In genomic region chr7:46257766-46258448, GRCh38 we compare ENCODE assay signal across 11 cellular contexts.
DNase-seq lines count a peak whose midpoint lies in the region; ATAC-seq, FAIRE-seq and TF ChIP-seq lines count a peak whose summit lies in the region.
"Had no signal": no experiment of that assay in that cellular context is flagged by ENCODE, and none has a peak within 500 bp of the region (broad histone marks: within the 10 kb centered on the region; RNA-seq: fewer than 3 reads in every experiment).

No MANE protein-coding gene starts in this region.

- no peak for FAIRE-seq in bronchial epithelial cell (lab: Jason Lieb, UNC)

- no peak overlapping the region for H3K4me3 ChIP-seq in bronchial epithelial cell (ENCODE audit: low read depth, low read length)
- H3K4me3 ChIP-seq in effector memory CD4-positive, alpha-beta T cell (ENCODE audit: insufficient read depth, low read depth, low read length, poor library complexity, severe bottlenecking) = no peak overlapping the region
- H3K4me3 ChIP-seq: lung had no signal

- no peaks in the 10 kb centered on the region for H3K9me3 ChIP-seq in effector memory CD4-positive, alpha-beta T cell (ENCODE audit: control insufficient read depth, low read length)

- POLR2A ChIA-PET in activated CD8-positive, alpha-beta T cell treated with anti-CD3 and anti-CD28 coated beads, Interleukin-2, amount 10 ng/mL, durations not matched to agents 7 days and 5 days (lab: Charles Lee) = no interaction called here

- peaks cover 4% of the 10 kb centered on the region for H3K27me3 Mint-ChIP-seq in nephron progenitor cell (ENCODE audit: low read depth, poor library complexity)
- H3K27me3 Mint-ChIP-seq in activated CD8-positive, alpha-beta T cell treated with anti-CD3 and anti-CD28 coated beads, Interleukin-2, amount 10 ng/mL, durations not matched to agents 7 days and 5 days (ENCODE audit: low read depth) = no peaks in the 10 kb centered on the region

- no peak overlapping the region for H3K27ac ChIP-seq in effector memory CD4-positive, alpha-beta T cell (ENCODE audit: insufficient read depth, low read length, poor library complexity, severe bottlenecking)

- no peak for ATAC-seq in activated CD8-positive, alpha-beta T cell treated with anti-CD3 and anti-CD28 coated beads, Interleukin-2, amount 10 ng/mL, durations not matched to agents 7 days and 5 days

- H3K4me3 Mint-ChIP-seq in nephron progenitor cell = no peak overlapping the region
- no peak overlapping the region for H3K4me3 Mint-ChIP-seq in activated CD8-positive, alpha-beta T cell treated with anti-CD3 and anti-CD28 coated beads, Interleukin-2, amount 10 ng/mL, durations not matched to agents 7 days and 5 days

- H3K4me1 Mint-ChIP-seq in nephron progenitor cell = no peaks in the 10 kb centered on the region
- no peaks in the 10 kb centered on the region for H3K4me1 Mint-ChIP-seq in activated CD8-positive, alpha-beta T cell treated with anti-CD3 and anti-CD28 coated beads, Interleukin-2, amount 10 ng/mL, durations not matched to agents 7 days and 5 days (ENCODE audit: low read depth)

- H3K4me1 ChIP-seq in effector memory CD4-positive, alpha-beta T cell (ENCODE audit: control insufficient read depth, insufficient read depth, low read length, poor library complexity, severe bottlenecking) = no peaks in the 10 kb centered on the region

- H3K27ac Mint-ChIP-seq in nephron progenitor cell = peak overlapping the region; percentile 55
- H3K27ac Mint-ChIP-seq in activated CD8-positive, alpha-beta T cell treated with anti-CD3 and anti-CD28 coated beads, Interleukin-2, amount 10 ng/mL, durations not matched to agents 7 days and 5 days = no peak overlapping the region

- H3K27me3 ChIP-seq in bronchial epithelial cell (ENCODE audit: control insufficient read depth, insufficient read depth, low read length) = no peaks in the 10 kb centered on the region
- no peaks in the 10 kb centered on the region for H3K27me3 ChIP-seq in effector memory CD4-positive, alpha-beta T cell (replicated peaks; ENCODE audit: control insufficient read depth, insufficient read depth, low read length, poor library complexity, severe bottlenecking)

- H3K9me3 Mint-ChIP-seq in nephron progenitor cell = peaks cover 64% of the 10 kb centered on the region
- peaks cover 4% of the 10 kb centered on the region for H3K9me3 Mint-ChIP-seq in activated CD8-positive, alpha-beta T cell treated with anti-CD3 and anti-CD28 coated beads, Interleukin-2, amount 10 ng/mL, durations not matched to agents 7 days and 5 days (ENCODE audit: insufficient read depth)

- TF ChIP-seq CTCF in bronchial epithelial cell (IDR thresholded peaks at IDR 0.05; ENCODE audit: insufficient read depth, low read length, severe bottlenecking) = no peak
- TF ChIP-seq CTCF in nephron progenitor cell (IDR thresholded peaks at IDR 0.05) = no peak
- TF ChIP-seq CTCF in GM10266 (IDR thresholded peaks at IDR 0.05; ENCODE audit: control insufficient read depth, insufficient read depth, low read depth, missing control alignments) = no peak

- no peaks in the 10 kb centered on the region for H3K36me3 ChIP-seq in bronchial epithelial cell (ENCODE audit: control insufficient read depth, insufficient read depth, low read length)
- H3K36me3 ChIP-seq in effector memory CD4-positive, alpha-beta T cell (ENCODE audit: control insufficient read depth, insufficient read depth, low read length) = no peaks in the 10 kb centered on the region

- H3K36me3 Mint-ChIP-seq in nephron progenitor cell (ENCODE audit: low read depth) = peaks cover 8% of the 10 kb centered on the region
- H3K36me3 Mint-ChIP-seq in activated CD8-positive, alpha-beta T cell treated with anti-CD3 and anti-CD28 coated beads, Interleukin-2, amount 10 ng/mL, durations not matched to agents 7 days and 5 days (ENCODE audit: low read depth) = no peaks in the 10 kb centered on the region

- CTCF ChIA-PET in activated CD8-positive, alpha-beta T cell treated with anti-CD3 and anti-CD28 coated beads, Interleukin-2, amount 10 ng/mL, durations not matched to agents 7 days and 5 days (lab: Charles Lee) = no interaction called here

- DNase-seq in DMS 273 (lab: John Stamatoyannopoulos, UW; ENCODE audit: unreplicated experiment) (peak; percentile 65), NCI-H1105 (lab: John Stamatoyannopoulos, UW) (peak; percentile 3), bronchial epithelial cell (ENCODE audit: low read depth) (peak; percentile 93), nephron progenitor cell (no peak), GM10266 (ENCODE audit: extremely low spot score) (no peak), GDM1 (lab: John Stamatoyannopoulos, UW) (no peak)
- DNase-seq in activated CD8-positive, alpha-beta T cell treated with anti-CD3 and anti-CD28 coated beads, Interleukin-2, amount 10 ng/mL, durations not matched to agents 7 days and 5 days = no peak
- DNase-seq in effector memory CD4-positive, alpha-beta T cell = no peak
- DNase-seq: foreskin melanocyte, NCI-H69 had no signal

Comparison
In these comparisons a context has a peak if more than half of its experiments do, and no peak if none do; other contexts are left out.
1. DNase-seq: peak in DMS 273 (single experiment), NCI-H1105 (single experiment) and bronchial epithelial cell (single experiment); none in nephron progenitor cell (single experiment), GM10266 (single experiment), GDM1 (single experiment), activated CD8-positive, alpha-beta T cell treated with anti-CD3 and anti-CD28 coated beads, Interleukin-2, amount 10 ng/mL, durations not matched to agents 7 days and 5 days (single experiment) and effector memory CD4-positive, alpha-beta T cell (0 of 3).